ENCODE assay signal across 24 cellular contexts in genomic region chr11:96067160-96067559, GRCh38.
A peak's percentile ranks its signal among the peaks of the same experiment; 100 is the strongest.
DNase-seq lines count a peak whose midpoint lies in the region; ATAC-seq and TF ChIP-seq lines count a peak whose summit lies in the region.
"Had no signal": no experiment of that assay in that cellular context is flagged by ENCODE, and none has a peak within 500 bp of the region (broad histone marks: within the 10 kb centered on the region; RNA-seq: fewer than 3 reads in every experiment).

No MANE protein-coding gene starts in this region.

- no peaks in the 10 kb centered on the region for H3K27me3 Mint-ChIP-seq in activated CD4-positive, alpha-beta memory T cell treated with anti-CD3 and anti-CD28 coated beads for 36 hours
- H3K27me3 Mint-ChIP-seq in activated CD4-positive, alpha-beta memory T cell treated with anti-CD3 and anti-CD28 coated beads, Interleukin-2, amount 10 ng/mL, durations not matched to agents 7 days and 5 days, result no peaks in the 10 kb centered on the region
- H3K27me3 Mint-ChIP-seq: activated naive CD8-positive, alpha-beta T cell treated with anti-CD3 and anti-CD28 coated beads, Interleukin-2, amount 10 ng/mL, durations not matched to agents 7 days and 5 days; CD4-positive, alpha-beta memory T cell had no signal

- H3K79me2 ChIP-seq in smooth muscle cell (ENCODE audit: low read depth), result peaks cover 70% of the 10 kb centered on the region

- no peak overlapping the region for H3K4me3 Mint-ChIP-seq in activated CD4-positive, alpha-beta memory T cell treated with anti-CD3 and anti-CD28 coated beads for 36 hours
- no peak overlapping the region for H3K4me3 Mint-ChIP-seq in activated CD4-positive, alpha-beta memory T cell treated with anti-CD3 and anti-CD28 coated beads, Interleukin-2, amount 10 ng/mL, durations not matched to agents 7 days and 5 days
- H3K4me3 Mint-ChIP-seq: activated naive CD8-positive, alpha-beta T cell treated with anti-CD3 and anti-CD28 coated beads, Interleukin-2, amount 10 ng/mL, durations not matched to agents 7 days and 5 days; CD4-positive, alpha-beta memory T cell; immature natural killer cell; T-helper 1 cell treated with Interleukin-12 subunit alpha and Interleukin-12 subunit beta and Interleukin-4 antibody, amounts not matched to agents 30 μg/mL and 1 μg/mL, for 36 hours had no signal

- peaks cover 32% of the 10 kb centered on the region for H4K20me1 ChIP-seq in smooth muscle cell (ENCODE audit: low read depth)

- no peak for TF ChIP-seq CTCF in smooth muscle cell (IDR thresholded peaks at IDR 0.05; ENCODE audit: borderline replicate concordance, insufficient read depth, poor library complexity, severe bottlenecking)

- peak overlapping the region; percentile 80 for H3K27ac Mint-ChIP-seq in activated CD4-positive, alpha-beta memory T cell treated with anti-CD3 and anti-CD28 coated beads for 36 hours
- H3K27ac Mint-ChIP-seq in activated CD4-positive, alpha-beta memory T cell treated with anti-CD3 and anti-CD28 coated beads, Interleukin-2, amount 10 ng/mL, durations not matched to agents 7 days and 5 days, result no peak overlapping the region
- H3K27ac Mint-ChIP-seq: activated naive CD8-positive, alpha-beta T cell treated with anti-CD3 and anti-CD28 coated beads, Interleukin-2, amount 10 ng/mL, durations not matched to agents 7 days and 5 days; T-helper 1 cell treated with Interleukin-12 subunit alpha and Interleukin-12 subunit beta and Interleukin-4 antibody, amounts not matched to agents 30 μg/mL and 1 μg/mL, for 36 hours had no signal

- H3K36me3 Mint-ChIP-seq in activated CD4-positive, alpha-beta memory T cell treated with anti-CD3 and anti-CD28 coated beads for 36 hours, result peaks cover 8% of the 10 kb centered on the region
- H3K36me3 Mint-ChIP-seq in activated CD4-positive, alpha-beta memory T cell treated with anti-CD3 and anti-CD28 coated beads, Interleukin-2, amount 10 ng/mL, durations not matched to agents 7 days and 5 days (ENCODE audit: low read depth), result peaks cover 13% of the 10 kb centered on the region

- no peak overlapping the region for H3K4me2 ChIP-seq in smooth muscle cell

- no peak overlapping the region for H3K9ac ChIP-seq in smooth muscle cell (ENCODE audit: low read depth)

- DNase-seq in activated CD4-positive, alpha-beta memory T cell treated with anti-CD3 and anti-CD28 coated beads for 36 hours, result no peak
- DNase-seq in activated CD4-positive, alpha-beta memory T cell treated with anti-CD3 and anti-CD28 coated beads, Interleukin-2, amount 10 ng/mL, durations not matched to agents 7 days and 5 days, result no peak
- DNase-seq in SK-MEL-5 (ENCODE audit: low read depth, low spot score), result peak; percentile 62
- DNase-seq in foreskin melanocyte, result peak; percentile 79
- no peak for DNase-seq in smooth muscle cell (lab: John Stamatoyannopoulos, UW; ENCODE audit: unreplicated experiment)
- DNase-seq in SK-N-DZ (ENCODE audit: low spot score), result no peak
- DNase-seq in SHP77 treated with DMSO at 0.1 percent for 48 hours (lab: John Stamatoyannopoulos, UW), result no peak
- DNase-seq: 8988T; activated CD4-positive, alpha-beta T cell treated with anti-CD3 and anti-CD28 coated beads for 1 hour; activated naive CD8-positive, alpha-beta T cell treated with anti-CD3 and anti-CD28 coated beads, Interleukin-2, amount 10 ng/mL, durations not matched to agents 7 days and 5 days; CD4-positive, alpha-beta memory T cell; immature natural killer cell; Karpas-422; mesenchymal stem cell; MV-4-11; NCI-H1436 treated with DMSO at 0.1 percent for 48 hours; NCI-H82; retina; RPMI8226; stimulated activated CD4-positive, alpha-beta T cell treated with anti-CD3 and anti-CD28 coated beads, Interleukin-2, amount 100 ng/mL, for 24 hours had no signal

- in situ Hi-C loops in SK-MEL-5 (cut with HindIII; ENCODE audit: low pct_unique_long_range_greater_than_20kb, low sequenced_read_pairs), result no loop called here

- ATAC-seq in HG03196 (IDR thresholded peaks at IDR 0.05; ENCODE audit: unreplicated experiment), result no peak
- ATAC-seq: gastroesophageal sphincter had no signal

- POLR2A ChIA-PET in activated CD4-positive, alpha-beta memory T cell treated with anti-CD3 and anti-CD28 coated beads for 36 hours (lab: Charles Lee), result interaction anchor here (1.2 to 1.6 kb wide), 3 partner anchors 15 to 276 kb away, joined by 3 to 5 read pairs (median 5); partner anchors contain the start of gene MAML2
- POLR2A ChIA-PET in activated CD4-positive, alpha-beta memory T cell treated with anti-CD3 and anti-CD28 coated beads, Interleukin-2, amount 10 ng/mL, durations not matched to agents 7 days and 5 days (lab: Charles Lee), result interaction anchor here (1.5 kb wide), 1 partner anchor 276 kb away, joined by 3 read pairs; the partner anchor contains the start of gene MAML2

- H3F3A ChIP-seq in smooth muscle cell (ENCODE audit: low read depth), result peaks cover 8% of the 10 kb centered on the region

- no peaks in the 10 kb centered on the region for H3K9me3 ChIP-seq in smooth muscle cell (replicated peaks; ENCODE audit: low read depth)
- H3K9me3 ChIP-seq: gastroesophageal sphincter had no signal

- 79% methylated on average over 3 of the region's 3 CpGs for WGBS in smooth muscle cell (ENCODE audit: low lambda C conversion rate)

- no peaks in the 10 kb centered on the region for H3K27me3 ChIP-seq in smooth muscle cell (ENCODE audit: low read depth)
- H3K27me3 ChIP-seq: gastroesophageal sphincter had no signal

- no peak overlapping the region for H3K4me3 ChIP-seq in smooth muscle cell
- H3K4me3 ChIP-seq: gastroesophageal sphincter, SK-N-MC had no signal

- no peak overlapping the region for H2AFZ ChIP-seq in smooth muscle cell (ENCODE audit: low read depth)

- intact Hi-C loops in activated CD4-positive, alpha-beta memory T cell treated with anti-CD3 and anti-CD28 coated beads for 36 hours (cut with micrococcal nuclease), result loop anchor here (10.0 kb wide), 1 partner anchor 982 kb away; the partner anchor contains the start of gene ENDOD1

- no peaks in the 10 kb centered on the region for H3K9me3 Mint-ChIP-seq in activated CD4-positive, alpha-beta memory T cell treated with anti-CD3 and anti-CD28 coated beads for 36 hours
- no peaks in the 10 kb centered on the region for H3K9me3 Mint-ChIP-seq in activated CD4-positive, alpha-beta memory T cell treated with anti-CD3 and anti-CD28 coated beads, Interleukin-2, amount 10 ng/mL, durations not matched to agents 7 days and 5 days
- H3K9me3 Mint-ChIP-seq: activated naive CD8-positive, alpha-beta T cell treated with anti-CD3 and anti-CD28 coated beads, Interleukin-2, amount 10 ng/mL, durations not matched to agents 7 days and 5 days; immature natural killer cell; T-helper 1 cell treated with Interleukin-12 subunit alpha and Interleukin-12 subunit beta and Interleukin-4 antibody, amounts not matched to agents 30 μg/mL and 1 μg/mL, for 36 hours had no signal

- peak overlapping the region; percentile 24 for H3K27ac ChIP-seq in smooth muscle cell (ENCODE audit: low read depth)
- H3K27ac ChIP-seq: gastroesophageal sphincter, SK-N-MC had no signal

- H3K4me1 Mint-ChIP-seq in activated CD4-positive, alpha-beta memory T cell treated with anti-CD3 and anti-CD28 coated beads for 36 hours (ENCODE audit: low read depth), result peaks cover 72% of the 10 kb centered on the region
- H3K4me1 Mint-ChIP-seq in activated CD4-positive, alpha-beta memory T cell treated with anti-CD3 and anti-CD28 coated beads, Interleukin-2, amount 10 ng/mL, durations not matched to agents 7 days and 5 days, result peaks cover 25% of the 10 kb centered on the region

- CTCF ChIA-PET in activated CD4-positive, alpha-beta memory T cell treated with anti-CD3 and anti-CD28 coated beads for 36 hours (lab: Charles Lee), result no interaction called here
- CTCF ChIA-PET in activated CD4-positive, alpha-beta memory T cell treated with anti-CD3 and anti-CD28 coated beads, Interleukin-2, amount 10 ng/mL, durations not matched to agents 7 days and 5 days (lab: Charles Lee), result interaction anchor here (0.9 to 1.6 kb wide), 2 partner anchors 194 to 276 kb away, joined by 3 to 5 read pairs; partner anchors contain the start of gene MAML2

- H3K36me3 ChIP-seq in smooth muscle cell (ENCODE audit: low read depth), result no peaks in the 10 kb centered on the region
- H3K36me3 ChIP-seq: gastroesophageal sphincter had no signal

- peaks cover 6% of the 10 kb centered on the region for H3K4me1 ChIP-seq in smooth muscle cell (ENCODE audit: low read depth)

Comparison
In these comparisons a context has a peak if more than half of its experiments do, and no peak if none do; other contexts are left out.
1. DNase-seq: peak in SK-MEL-5 (single experiment) and foreskin melanocyte (single experiment); none in activated CD4-positive, alpha-beta memory T cell treated with anti-CD3 and anti-CD28 coated beads for 36 hours (single experiment), activated CD4-positive, alpha-beta memory T cell treated with anti-CD3 and anti-CD28 coated beads, Interleukin-2, amount 10 ng/mL, durations not matched to agents 7 days and 5 days (single experiment), smooth muscle cell (single experiment), SK-N-DZ (single experiment) and SHP77 treated with DMSO at 0.1 percent for 48 hours (single experiment).